26 cellular contexts compared by ENCODE assay signal in genomic region chr15:98528056-98528725, GRCh38.
"Had no signal": no experiment of that assay in that cellular context is flagged by ENCODE, and none has a peak within 500 bp of the region (broad histone marks: within the 10 kb centered on the region; RNA-seq: fewer than 3 reads in every experiment).

No MANE protein-coding gene starts in this region.

- H3K9me3 Mint-ChIP-seq: activated naive CD4-positive, alpha-beta T cell treated with anti-CD3 and anti-CD28 coated beads, Interleukin-2, amount 50 U/mL, for 24 hours; activated T-cell treated with anti-CD3 and anti-CD28 coated beads, Interleukin-2, amount 50 U/mL, for 24 hours; activated T-helper 1 cell treated with anti-CD3 and anti-CD28 coated beads, Interleukin-12 subunit alpha, Interleukin-12 subunit beta, Interleukin-2, Interleukin-4 antibody, amounts not matched to agents 30 ng/mL and 10 ng/mL and 1 ng/mL, durations not matched to agents 14 hours and 24 hours and 36 hours; brain had no signal

- H3K4me3 Mint-ChIP-seq: activated CD8-positive, alpha-beta T cell treated with anti-CD3 and anti-CD28 coated beads, Interleukin-2, amount 10 ng/mL, durations not matched to agents 7 days and 5 days; activated naive CD4-positive, alpha-beta T cell treated with anti-CD3 and anti-CD28 coated beads, Interleukin-2, amount 50 U/mL, for 24 hours; activated T-cell treated with anti-CD3 and anti-CD28 coated beads, Interleukin-2, amount 50 U/mL, for 24 hours; activated T-helper 1 cell treated with anti-CD3 and anti-CD28 coated beads, Interleukin-12 subunit alpha, Interleukin-12 subunit beta, Interleukin-2, Interleukin-4 antibody, amounts not matched to agents 30 ng/mL and 10 ng/mL and 1 ng/mL, durations not matched to agents 14 hours and 24 hours and 36 hours; brain had no signal

- H3K27ac ChIP-seq: SK-N-MC, VCaP had no signal

- FAIRE-seq: astrocyte had no signal

- DNase-seq: activated CD4-positive, alpha-beta T cell treated with anti-CD3 and anti-CD28 coated beads for 48 hours; activated CD4-positive, alpha-beta T cell treated with anti-CD3 and anti-CD28 coated beads, Interleukin-2, amount 50 U/mL, for 4 hours; activated CD8-positive, alpha-beta T cell treated with anti-CD3 and anti-CD28 coated beads, Interleukin-2, amount 10 ng/mL, durations not matched to agents 7 days and 5 days; activated effector memory CD4-positive, alpha-beta T cell treated with Interleukin-2 at 50 U/mL for 16 hours; activated naive CD4-positive, alpha-beta T cell; activated T-cell treated with anti-CD3 and anti-CD28 coated beads, Interleukin-2, amount 50 U/mL, for 24 hours; amniotic stem cell; MM.1S; NCI-H1105 treated with DMSO at 0.1 percent for 48 hours; NCI-H1436 treated with DMSO at 0.1 percent for 48 hours; NCI-H187; NCI-H2081; NCI-H446 treated with DMSO at 0.1 percent for 48 hours; NCI-H526; NK-92 treated with Interleukin-12 subunit alpha and Interleukin-12 subunit beta, amount 100 ng/mL, for 24 hours; OCI-M1; RPMI8226; T-helper 1 cell had no signal

- H3K27me3 Mint-ChIP-seq: activated naive CD4-positive, alpha-beta T cell treated with anti-CD3 and anti-CD28 coated beads, Interleukin-2, amount 50 U/mL, for 24 hours had no signal

- H3K36me3 Mint-ChIP-seq: activated naive CD4-positive, alpha-beta T cell treated with anti-CD3 and anti-CD28 coated beads, Interleukin-2, amount 50 U/mL, for 24 hours; brain had no signal

- ATAC-seq: activated CD8-positive, alpha-beta T cell treated with anti-CD3 and anti-CD28 coated beads, Interleukin-2, amount 10 ng/mL, durations not matched to agents 7 days and 5 days; Panc1; Right ventricle myocardium inferior had no signal

- H3K27ac Mint-ChIP-seq: activated CD8-positive, alpha-beta T cell treated with anti-CD3 and anti-CD28 coated beads, Interleukin-2, amount 10 ng/mL, durations not matched to agents 7 days and 5 days; activated naive CD4-positive, alpha-beta T cell treated with anti-CD3 and anti-CD28 coated beads, Interleukin-2, amount 50 U/mL, for 24 hours; activated T-cell treated with anti-CD3 and anti-CD28 coated beads, Interleukin-2, amount 50 U/mL, for 24 hours; activated T-helper 1 cell treated with anti-CD3 and anti-CD28 coated beads, Interleukin-12 subunit alpha, Interleukin-12 subunit beta, Interleukin-2, Interleukin-4 antibody, amounts not matched to agents 30 ng/mL and 10 ng/mL and 1 ng/mL, durations not matched to agents 14 hours and 24 hours and 36 hours; brain had no signal

- H3K4me3 ChIP-seq: SK-N-MC had no signal
